ENCODE assay signal across 8 cellular contexts in genomic region chr16:71883193-71883848, GRCh38. TPM values are rescaled to one million over a fixed set of nuclear protein-coding genes. Genes with fewer than 3 reads are reported as not detected.
A peak's percentile ranks its signal among the peaks of the same experiment; 100 is the strongest.
DNase-seq lines count a peak whose midpoint lies in the region; ATAC-seq lines count a peak whose summit lies in the region.

No MANE protein-coding gene starts in this region.

- peaks cover 8% of the 10 kb centered on the region for H3K79me1 ChIP-seq in trophoblast cell (ENCODE audit: low read length)

- H3K4me3 ChIP-seq in trophoblast cell (ENCODE audit: low read depth, low read length), result peak overlapping the region; percentile 97

- peaks cover 7% of the 10 kb centered on the region for H3K79me2 ChIP-seq in trophoblast cell (ENCODE audit: control insufficient read depth, insufficient read depth, low read length, poor library complexity)

- ATAC-seq in GM18909 (IDR thresholded peaks at IDR 0.05; ENCODE audit: poor library complexity, unreplicated experiment) (peak; percentile 57), HG02973 (IDR thresholded peaks at IDR 0.05; ENCODE audit: unreplicated experiment) (peak; percentile 35), Right ventricle myocardium superior (ENCODE audit: poor library complexity) (peak; percentile 55)

- H3K4me1 ChIP-seq in trophoblast cell (ENCODE audit: control insufficient read depth in 1 of 2, insufficient read depth in 2 of 2, low read length in 2 of 2), result peaks cover 3 to 4% of the 10 kb centered on the region in 2 experiments

- no peaks in the 10 kb centered on the region for H3K9me3 ChIP-seq in trophoblast cell (ENCODE audit: insufficient read depth, low read depth, low read length)

- no peaks in the 10 kb centered on the region for H3K27me3 ChIP-seq in trophoblast cell (ENCODE audit: insufficient read depth, low read length)

- peak overlapping the region; percentile 98 for H3K4me2 ChIP-seq in trophoblast cell (ENCODE audit: low read length)

- H3K4ac ChIP-seq in trophoblast cell (ENCODE audit: low read depth, low read length), result peak overlapping the region; percentile 97

- intact Hi-C loops in Right ventricle myocardium superior (cut with DNase I), result loop anchor here (5.0 kb wide), 3 partner anchors 36 to 79 kb away; partner anchors contain the start of genes AP1G1 and ATXN1L

- peak overlapping the region; percentile 100 for H4K8ac ChIP-seq in trophoblast cell (ENCODE audit: low read depth, low read length)

- no CpG with 5 or more reads among the region's 45 CpGs for WGBS in trophoblast cell (ENCODE audit: extremely low coverage, insufficient coverage, insufficient read length)

- H3K18ac ChIP-seq in trophoblast cell (ENCODE audit: low read length), result peak overlapping the region; percentile 100

- DNase-seq in RKO (ENCODE audit: low spot score) (peak; percentile 21), Right ventricle myocardium superior (no peak), trophoblast cell (peak; percentile 60 to 64), SW 1271 (lab: John Stamatoyannopoulos, UW) (no peak), kidney glomerular epithelial cell (lab: John Stamatoyannopoulos, UW) (no peak)
- peak; percentile 60 for DNase-seq in activated naive CD4-positive, alpha-beta T cell treated with Interleukin-2 at 50 U/mL for 16 hours

- H2AFZ ChIP-seq in trophoblast cell (ENCODE audit: insufficient read depth, low read length, poor library complexity), result peak overlapping the region; percentile 100

- peak overlapping the region; percentile 87 for H3K27ac ChIP-seq in trophoblast cell (ENCODE audit: low read depth, low read length)

- peak overlapping the region; percentile 99 for H3K9ac ChIP-seq in trophoblast cell (ENCODE audit: low read length)

- peak overlapping the region; percentile 99 for H4K91ac ChIP-seq in trophoblast cell (ENCODE audit: low read depth, low read length)

- H4K12ac ChIP-seq in trophoblast cell (ENCODE audit: low read depth, low read length), result peak overlapping the region; percentile 100

- peak overlapping the region; percentile 99 for H2BK5ac ChIP-seq in trophoblast cell (ENCODE audit: low read depth, low read length, poor library complexity)

- peaks cover 7 to 14% of the 10 kb centered on the region in 2 experiments for H3K36me3 ChIP-seq in trophoblast cell (ENCODE audit: control insufficient read depth in 1 of 2, insufficient read depth in 2 of 2, low read length in 2 of 2)

- H2AK5ac ChIP-seq in trophoblast cell (ENCODE audit: low read length), result peak overlapping the region; percentile 94

- peak overlapping the region; percentile 92 for H2BK12ac ChIP-seq in trophoblast cell (ENCODE audit: low read length)

- no peak overlapping the region for H3K23ac ChIP-seq in trophoblast cell (ENCODE audit: low read length)

- H3K14ac ChIP-seq in trophoblast cell (ENCODE audit: low read length), result peak overlapping the region; percentile 100

- H2BK120ac ChIP-seq in trophoblast cell (ENCODE audit: insufficient read depth, low read length, poor library complexity), result peak overlapping the region; percentile 99

RNA-seq across cellular contexts. Expression of gene ZNF821, which starts 0.7 kb away (rescaled TPM):
- total RNA-seq in Right ventricle myocardium superior, result 1.7 TPM
- polyA plus RNA-seq in trophoblast cell (2013), result 5.6 and 5.8 TPM in 2 replicates

RNA-seq across cellular contexts. Expression of gene IST1, which starts 12.0 kb away (rescaled TPM):
- total RNA-seq in Right ventricle myocardium superior, result 113 TPM
- 130 and 131 TPM in 2 replicates for polyA plus RNA-seq in trophoblast cell (2013)

RNA-seq across cellular contexts. Expression of gene ATXN1L, which starts 37.5 kb away (rescaled TPM):
- total RNA-seq in Right ventricle myocardium superior, result 13.4 TPM
- 12.1 and 12.2 TPM in 2 replicates for polyA plus RNA-seq in trophoblast cell (2013)

Comparison
In these comparisons a context has a peak if more than half of its experiments do, and no peak if none do; other contexts are left out.
1. DNase-seq: peak in RKO (single experiment), activated naive CD4-positive, alpha-beta T cell treated with Interleukin-2 at 50 U/mL for 16 hours (single experiment) and trophoblast cell (2 of 2); none in Right ventricle myocardium superior (single experiment), SW 1271 (0 of 2) and kidney glomerular epithelial cell (single experiment).
2. Peak in every context shown above with its lines, with median percentiles within 50 percentile points of each other: ATAC-seq.